ENCODE assay signal across 13 cellular contexts in the genomic region with DNA sequence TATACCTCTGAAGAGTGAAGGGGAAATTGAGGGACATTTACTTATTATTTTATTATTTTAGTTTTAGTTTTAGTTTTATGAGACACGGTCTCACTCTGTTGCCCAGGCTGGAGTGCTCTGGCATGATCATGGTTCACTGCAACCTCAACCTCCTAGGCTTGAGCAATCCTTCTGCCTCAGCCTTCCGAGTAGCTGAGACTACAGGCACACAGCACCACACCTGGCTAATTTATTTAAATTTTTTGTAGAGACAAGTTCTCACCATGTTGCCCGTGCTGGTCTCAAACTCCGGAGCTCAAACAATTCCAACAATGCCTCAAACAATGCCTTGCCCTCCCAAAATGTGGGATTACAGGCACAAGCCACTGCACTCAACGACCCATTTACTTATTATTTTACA.
A peak's percentile ranks its signal among the peaks of the same experiment; 100 is the strongest.
DNase-seq lines count a peak whose midpoint lies in the region; ATAC-seq and TF ChIP-seq lines count a peak whose summit lies in the region.
"Had no signal": no experiment of that assay in that cellular context is flagged by ENCODE, and none has a peak within 500 bp of the region (broad histone marks: within the 10 kb centered on the region; RNA-seq: fewer than 3 reads in every experiment).

No MANE protein-coding gene starts in this region.

- WGBS in upper lobe of left lung, 2 donors: 85 to 87% methylated on average over 5 of the region's 5 CpGs

- peak; percentile 68 for ATAC-seq in GM18873 (IDR thresholded peaks at IDR 0.05; ENCODE audit: low FRiP score, unreplicated experiment)
- ATAC-seq in HG02623 (IDR thresholded peaks at IDR 0.05; ENCODE audit: unreplicated experiment): peak; percentile 47
- ATAC-seq in upper lobe of left lung (ENCODE audit: low FRiP score in 2 of 2): no peak
- ATAC-seq: left colon had no signal

- H3K4me1 ChIP-seq in HUES48 (ENCODE audit: control insufficient read depth, insufficient read depth, low read length) (peaks cover 36% of the 10 kb centered on the region), upper lobe of left lung (no peaks in the 10 kb centered on the region)

- H3K27ac ChIP-seq in HUES48 (ENCODE audit: low read depth, low read length) (peak overlapping the region; percentile 32), substantia nigra (ENCODE audit: low read depth, low read length, poor library complexity, severe bottlenecking) (peak overlapping the region; percentile 87), upper lobe of left lung (no peak overlapping the region)
- H3K27ac ChIP-seq: C4-2B, hepatocyte, SK-N-MC had no signal

- no peak for TF ChIP-seq POLR2A in upper lobe of left lung (IDR thresholded peaks at IDR 0.05)

- no peak for TF ChIP-seq EP300 in upper lobe of left lung (IDR thresholded peaks at IDR 0.05)

- no peak overlapping the region for H3K4me3 ChIP-seq in HUES48 (ENCODE audit: low read depth, low read length)
- no peak overlapping the region for H3K4me3 ChIP-seq in upper lobe of left lung
- H3K4me3 ChIP-seq: hepatocyte, SK-N-MC had no signal

- H3K36me3 ChIP-seq in HUES48 (ENCODE audit: control insufficient read depth, insufficient read depth, low read length): no peaks in the 10 kb centered on the region
- H3K36me3 ChIP-seq in upper lobe of left lung: no peaks in the 10 kb centered on the region

- no peak for TF ChIP-seq CTCF in upper lobe of left lung (IDR thresholded peaks at IDR 0.05)

- H3K27me3 ChIP-seq in HUES48 (ENCODE audit: control insufficient read depth, insufficient read depth, low read length): no peaks in the 10 kb centered on the region
- H3K27me3 ChIP-seq in upper lobe of left lung: no peaks in the 10 kb centered on the region
- H3K27me3 ChIP-seq: hepatocyte had no signal

- no peak overlapping the region for H3K9ac ChIP-seq in HUES48 (ENCODE audit: low read depth, low read length)

- H3K9me3 ChIP-seq in HUES48 (ENCODE audit: control insufficient read depth, insufficient read depth, low read length) (no peaks in the 10 kb centered on the region; the same call in 1 of the 2 replicates), upper lobe of left lung (peaks cover 0 to 9% (median 3%) of the 10 kb centered on the region in 4 donors)

- DNase-seq in substantia nigra (lab: John Stamatoyannopoulos, UW) (no peak), upper lobe of left lung (no peak)
- no peak for DNase-seq in stimulated activated CD4-positive, alpha-beta T cell treated with anti-CD3 and anti-CD28 coated beads, Interleukin-4, amount 100 ng/mL, for 4 hours
- DNase-seq in stimulated activated naive CD4-positive, alpha-beta T cell (lab: John Stamatoyannopoulos, UW): no peak
- DNase-seq: left colon, NCI-H187, NCI-H524 treated with DMSO at 0.1 percent for 48 hours had no signal

Comparison
In these comparisons a context has a peak if more than half of its experiments do, and no peak if none do; other contexts are left out.
1. ATAC-seq: peak in GM18873 (single experiment) and HG02623 (single experiment); none in upper lobe of left lung (0 of 2).
2. H3K27ac ChIP-seq: peak in HUES48 (single experiment) and substantia nigra (single experiment); none in upper lobe of left lung (0 of 4).